Comparison of ENCODE assay signal across 33 cellular contexts in the genomic region with DNA sequence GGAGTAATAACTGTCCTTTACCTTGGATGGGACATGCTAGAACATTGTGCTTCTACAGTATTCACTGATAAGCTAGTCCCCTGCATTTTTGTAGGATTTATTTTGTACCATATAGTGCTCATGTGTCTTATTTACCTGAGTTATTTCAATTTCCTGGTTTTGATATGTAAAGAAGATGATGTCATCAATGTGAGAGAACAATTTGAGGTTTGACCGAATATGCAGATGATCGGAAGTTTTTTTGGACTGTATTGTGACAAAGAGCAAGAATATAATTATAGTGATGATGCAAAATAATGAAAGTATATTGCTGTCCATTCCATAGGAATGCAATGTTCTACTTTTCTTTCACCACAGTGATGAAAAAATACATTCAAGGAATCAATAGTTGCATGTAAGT.
"Had no signal": no experiment of that assay in that cellular context is flagged by ENCODE, and none has a peak within 500 bp of the region (broad histone marks: within the 10 kb centered on the region; RNA-seq: fewer than 3 reads in every experiment).

No MANE protein-coding gene starts in this region.

- H3K9me3 ChIP-seq: MG63 had no signal

- H3K27me3 ChIP-seq: MG63 had no signal

- H3K4me3 ChIP-seq: MG63 had no signal

- H3K36me3 ChIP-seq: MG63 had no signal

- DNase-seq: Karpas-422, Kasumi-1, MG63, MM.1S, MV-4-11, NCI-H1048, NCI-H1092, NCI-H1092 treated with DMSO at 0.1 percent for 48 hours, NCI-H1105, NCI-H1105 treated with DMSO at 0.1 percent for 48 hours, NCI-H1417 treated with DMSO at 0.1 percent for 48 hours, NCI-H1436, NCI-H1436 treated with DMSO at 0.1 percent for 48 hours, NCI-H146, NCI-H1694, NCI-H1694 treated with DMSO at 0.1 percent for 48 hours, NCI-H187, NCI-H187 treated with DMSO at 0.1 percent for 48 hours, NCI-H1930, NCI-H2029, NCI-H2029 treated with DMSO at 0.1 percent for 48 hours, NCI-H2081, NCI-H2081 treated with DMSO at 0.1 percent for 48 hours, NCI-H2107, NCI-H2171, NCI-H2171 treated with DMSO at 0.1 percent for 48 hours, NCI-H226, NCI-H345, NCI-H446, NCI-H446 treated with DMSO at 0.1 percent for 48 hours, NCI-H510A, NCI-H510A treated with DMSO at 0.1 percent for 48 hours, NCI-H524 had no signal
